ENCODE assay signal across 1 cellular context in the genomic region with DNA sequence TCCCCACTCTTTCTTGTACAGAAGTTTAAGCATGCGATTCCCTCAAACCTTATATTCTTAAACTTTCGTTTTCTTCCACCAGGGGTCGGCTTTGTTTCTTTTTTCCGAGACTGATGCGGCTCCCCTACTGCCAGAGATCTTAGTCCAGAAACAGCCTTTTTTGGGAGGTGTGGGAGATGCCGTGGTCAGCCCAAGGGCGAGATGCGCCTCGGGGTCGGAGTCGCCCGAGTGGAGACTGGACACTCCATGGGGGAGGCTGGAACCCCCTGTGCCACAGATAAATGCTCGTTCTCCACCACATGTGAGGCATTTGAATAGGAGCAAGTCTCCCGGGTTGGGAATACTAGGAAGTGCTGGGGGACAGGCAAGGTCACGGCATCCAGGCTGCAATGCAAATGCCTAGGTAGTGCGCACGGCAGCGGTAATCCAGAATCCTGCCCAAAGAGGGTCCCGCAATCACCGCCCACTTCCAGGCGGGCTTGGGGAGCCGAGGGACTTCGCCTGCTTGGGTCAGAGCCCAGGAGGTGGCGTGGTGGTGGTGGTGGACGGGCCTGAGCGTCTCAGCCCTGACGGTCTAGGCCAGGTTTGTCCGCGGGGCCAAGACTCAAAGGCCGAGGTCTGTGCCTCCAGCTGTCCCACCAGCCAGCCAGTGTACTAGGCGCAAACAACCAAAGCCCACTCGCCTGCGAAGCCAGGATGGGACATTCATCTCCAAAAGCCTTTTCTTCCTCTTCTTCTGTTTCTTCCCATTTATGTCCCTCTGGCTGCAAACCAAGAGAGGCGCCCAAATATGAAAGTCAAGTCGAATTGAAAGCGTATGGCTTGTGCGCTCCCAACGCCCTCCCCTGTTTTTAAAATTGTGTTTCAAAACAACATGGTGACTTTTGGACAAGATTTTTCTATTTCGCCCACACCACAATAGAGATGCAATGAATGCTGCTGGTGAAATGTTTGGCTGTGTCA.
TF ChIP-seq lines count a peak whose summit lies in the region.

No MANE protein-coding gene starts in this region.

TF ChIP-seq in HEK293, 187 proteins besides CTCF, POLR2A, EP300 and RAD21 (continued from another document):
- TF ChIP-seq, protein P1, sequence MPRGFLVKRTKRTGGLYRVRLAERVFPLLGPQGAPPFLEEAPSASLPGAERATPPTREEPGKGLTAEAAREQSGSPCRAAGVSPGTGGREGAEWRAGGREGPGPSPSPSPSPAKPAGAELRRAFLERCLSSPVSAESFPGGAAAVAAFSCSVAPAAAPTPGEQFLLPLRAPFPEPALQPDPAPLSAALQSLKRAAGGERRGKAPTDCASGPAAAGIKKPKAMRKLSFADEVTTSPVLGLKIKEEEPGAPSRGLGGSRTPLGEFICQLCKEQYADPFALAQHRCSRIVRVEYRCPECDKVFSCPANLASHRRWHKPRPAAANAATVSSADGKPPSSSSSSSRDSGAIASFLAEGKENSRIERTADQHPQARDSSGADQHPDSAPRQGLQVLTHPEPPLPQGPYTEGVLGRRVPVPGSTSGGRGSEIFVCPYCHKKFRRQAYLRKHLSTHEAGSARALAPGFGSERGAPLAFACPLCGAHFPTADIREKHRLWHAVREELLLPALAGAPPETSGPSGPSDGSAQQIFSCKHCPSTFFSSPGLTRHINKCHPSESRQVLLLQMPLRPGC (tag by site-specific recombination; IDR thresholded peaks at IDR 0.05): no peak
- no peak for TF ChIP-seq KLF10 (tag by site-specific recombination; IDR thresholded peaks at IDR 0.05)
